Comparison of ENCODE assay signal across 17 cellular contexts in the genomic region with DNA sequence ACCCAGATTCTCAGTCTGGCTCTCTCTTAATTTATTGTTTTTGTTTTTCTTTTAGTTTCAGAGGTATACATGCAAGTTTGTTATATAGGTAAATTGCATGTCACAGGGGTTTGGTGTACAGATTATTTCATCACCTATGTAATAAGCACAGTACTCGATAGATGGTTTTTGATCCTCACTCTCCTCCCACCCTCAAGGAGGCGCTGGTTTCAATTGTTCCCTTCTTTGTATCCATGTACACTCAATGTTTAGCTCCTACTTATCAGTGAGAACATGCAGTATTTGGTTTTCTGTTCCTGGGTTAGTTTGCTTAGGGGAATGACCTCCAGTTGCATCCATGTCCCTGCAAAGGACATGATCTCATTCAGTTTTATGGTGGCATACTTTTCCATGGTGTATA.
A peak's percentile ranks its signal among the peaks of the same experiment; 100 is the strongest.
DNase-seq lines count a peak whose midpoint lies in the region; ATAC-seq and TF ChIP-seq lines count a peak whose summit lies in the region.
"Had no signal": no experiment of that assay in that cellular context is flagged by ENCODE, and none has a peak within 500 bp of the region (broad histone marks: within the 10 kb centered on the region; RNA-seq: fewer than 3 reads in every experiment).

No MANE protein-coding gene starts in this region.

- H3K36me3 ChIP-seq in GM23338 (ENCODE audit: insufficient read depth) (no peaks in the 10 kb centered on the region), SK-N-MC (ENCODE audit: insufficient read depth, low read length) (no peaks in the 10 kb centered on the region), body of pancreas (replicated peaks in 1 of 2; ENCODE audit: insufficient read depth in 1 of 2, low read depth in 2 of 2) (no peaks in the 10 kb centered on the region)

- TF ChIP-seq POLR2A in NB4 (IDR thresholded peaks at IDR 0.05; ENCODE audit: extremely low read depth, insufficient read length) (no peak), body of pancreas (IDR thresholded peaks at IDR 0.05) (no peak)

- 0 out of 2 replicates have a peak, but pooled peaks cover 5% of the 10 kb centered on the region for H3K9me2 ChIP-seq in GM23338 (ENCODE audit: insufficient read depth)

- no peaks in the 10 kb centered on the region for H3K79me2 ChIP-seq in GM23338 (replicated peaks; ENCODE audit: insufficient read depth)

- 43 to 66% methylated on average over 2 of the region's 2 CpGs for WGBS in body of pancreas, 2 donors

- DNase-seq in DMS53 (lab: John Stamatoyannopoulos, UW) (peak; percentile 19), DMS53 treated with DMSO at 0.1 percent for 48 hours (lab: John Stamatoyannopoulos, UW; ENCODE audit: unreplicated experiment) (no peak), GM23338 (ENCODE audit: low spot score) (no peak), NB4 (ENCODE audit: low read depth) (no peak), SK-N-MC (ENCODE audit: low read depth, low spot score) (no peak), body of pancreas (no peak), SK-N-DZ (ENCODE audit: low spot score) (no peak)
- DNase-seq in effector CD4-positive, alpha-beta T cell, result no peak
- DNase-seq: C1 segment of cervical spinal cord; CD4-positive, CD25-positive, alpha-beta regulatory T cell; CD8-positive, alpha-beta T cell; DMS 273 treated with DMSO at 0.1 percent for 48 hours; DND-41; H7; HFFc6 had no signal

- peaks cover 7% of the 10 kb centered on the region for H3K36me3 Mint-ChIP-seq in GM23338 (ENCODE audit: low read depth)
- H3K36me3 Mint-ChIP-seq: CD4-positive, CD25-positive, alpha-beta regulatory T cell; CD8-positive, alpha-beta T cell had no signal

- peaks cover 37% of the 10 kb centered on the region for H3K9me3 Mint-ChIP-seq in GM23338
- H3K9me3 Mint-ChIP-seq: CD8-positive, alpha-beta T cell had no signal

- no peaks in the 10 kb centered on the region for H3K4me1 Mint-ChIP-seq in GM23338

- H4K20me1 ChIP-seq in GM23338 (replicated peaks; ENCODE audit: insufficient read depth), result no peaks in the 10 kb centered on the region

- H3F3A ChIP-seq in GM23338 (replicated peaks; ENCODE audit: low read depth), result no peaks in the 10 kb centered on the region

- H3K27me3 Mint-ChIP-seq in GM23338 (ENCODE audit: insufficient read depth, low read depth, poor library complexity), result peaks cover 2% of the 10 kb centered on the region
- H3K27me3 Mint-ChIP-seq: CD4-positive, CD25-positive, alpha-beta regulatory T cell had no signal

- H2AFZ ChIP-seq in GM23338, result no peak overlapping the region

- H3K4me1 ChIP-seq in GM23338 (ENCODE audit: insufficient read depth) (no peaks in the 10 kb centered on the region), body of pancreas (no peaks in the 10 kb centered on the region)
- H3K4me1 ChIP-seq: A549 had no signal

- intact Hi-C loops in body of pancreas (cut with DNase I), result no loop called here

- H3K27me3 ChIP-seq in GM23338 (ENCODE audit: insufficient read depth) (no peaks in the 10 kb centered on the region), body of pancreas (no peaks in the 10 kb centered on the region)

- no peak overlapping the region for H3K27ac Mint-ChIP-seq in GM23338
- H3K27ac Mint-ChIP-seq: CD4-positive, CD25-positive, alpha-beta regulatory T cell; CD8-positive, alpha-beta T cell; HFFc6 had no signal

- no peak overlapping the region for H3K4me3 ChIP-seq in GM23338
- H3K4me3 ChIP-seq in NB4 (ENCODE audit: low read depth, low read length), result no peak overlapping the region
- H3K4me3 ChIP-seq in SK-N-MC, result no peak overlapping the region
- no peak overlapping the region for H3K4me3 ChIP-seq in body of pancreas
- H3K4me3 ChIP-seq: A549 had no signal

- H3K4me2 ChIP-seq in GM23338, result no peak overlapping the region
- H3K4me2 ChIP-seq: A549 had no signal

- H3K9me3 ChIP-seq in SK-N-MC (ENCODE audit: low read depth, low read length) (no peaks in the 10 kb centered on the region), body of pancreas (no peaks in the 10 kb centered on the region)
- H3K9me3 ChIP-seq: A549 had no signal

- ATAC-seq in GM23338, result no peak
- no peak for ATAC-seq in body of pancreas
- ATAC-seq: A549; CD8-positive, alpha-beta T cell had no signal

- TF ChIP-seq CTCF in GM23338 (conservative IDR thresholded peaks at IDR 0.05; ENCODE audit: low read depth in 2 of 2) (peak; percentile 21 to 30; a peak in 2 of 4 replicates), NB4 (IDR thresholded peaks at IDR 0.05; ENCODE audit: low read depth, low read length) (peak; percentile 6), body of pancreas (IDR thresholded peaks at IDR 0.05) (no peak)

- H3K4me3 Mint-ChIP-seq in GM23338, result no peak overlapping the region
- H3K4me3 Mint-ChIP-seq: CD4-positive, CD25-positive, alpha-beta regulatory T cell; CD8-positive, alpha-beta T cell; HFFc6 had no signal

- no peak overlapping the region for H3K9ac ChIP-seq in SK-N-MC (ENCODE audit: insufficient read length)

- H3K27ac ChIP-seq in GM23338 (ENCODE audit: low read depth), result no peak overlapping the region
- peak overlapping the region; percentile 95 for H3K27ac ChIP-seq in SK-N-MC
- no peak overlapping the region for H3K27ac ChIP-seq in body of pancreas
- H3K27ac ChIP-seq: 22Rv1, A549 had no signal

TF ChIP-seq in GM23338, 12 proteins besides CTCF, POLR2A, EP300 and RAD21 (continues in another document):
- no peak for TF ChIP-seq POLR2AphosphoS5 (IDR thresholded peaks at IDR 0.05; ENCODE audit: low read depth)
- no peak for TF ChIP-seq JUNB (IDR thresholded peaks at IDR 0.05; ENCODE audit: unreplicated experiment)
- TF ChIP-seq EZH2phosphoT487 (IDR thresholded peaks at IDR 0.05; ENCODE audit: unreplicated experiment), result no peak
- no peak for TF ChIP-seq EZH2 (IDR thresholded peaks at IDR 0.05; ENCODE audit: low read depth, unreplicated experiment)
- no peak for TF ChIP-seq NANOG (IDR thresholded peaks at IDR 0.05; ENCODE audit: borderline replicate concordance)
- no peak for TF ChIP-seq ZNF114 (CRISPR knock-in tag; IDR thresholded peaks at IDR 0.05)
- TF ChIP-seq, protein P1, sequence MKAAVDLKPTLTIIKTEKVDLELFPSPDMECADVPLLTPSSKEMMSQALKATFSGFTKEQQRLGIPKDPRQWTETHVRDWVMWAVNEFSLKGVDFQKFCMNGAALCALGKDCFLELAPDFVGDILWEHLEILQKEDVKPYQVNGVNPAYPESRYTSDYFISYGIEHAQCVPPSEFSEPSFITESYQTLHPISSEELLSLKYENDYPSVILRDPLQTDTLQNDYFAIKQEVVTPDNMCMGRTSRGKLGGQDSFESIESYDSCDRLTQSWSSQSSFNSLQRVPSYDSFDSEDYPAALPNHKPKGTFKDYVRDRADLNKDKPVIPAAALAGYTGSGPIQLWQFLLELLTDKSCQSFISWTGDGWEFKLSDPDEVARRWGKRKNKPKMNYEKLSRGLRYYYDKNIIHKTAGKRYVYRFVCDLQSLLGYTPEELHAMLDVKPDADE (IDR thresholded peaks at IDR 0.05), result no peak
- no peak for TF ChIP-seq STAT1 (IDR thresholded peaks at IDR 0.05; ENCODE audit: unreplicated experiment)

Comparison
In these comparisons a context has a peak if more than half of its experiments do, and no peak if none do; other contexts are left out.
1. CTCF ChIP-seq: peak in GM23338 (2 of 2) and NB4 (single experiment); none in body of pancreas (0 of 7).